In the genomic region with DNA sequence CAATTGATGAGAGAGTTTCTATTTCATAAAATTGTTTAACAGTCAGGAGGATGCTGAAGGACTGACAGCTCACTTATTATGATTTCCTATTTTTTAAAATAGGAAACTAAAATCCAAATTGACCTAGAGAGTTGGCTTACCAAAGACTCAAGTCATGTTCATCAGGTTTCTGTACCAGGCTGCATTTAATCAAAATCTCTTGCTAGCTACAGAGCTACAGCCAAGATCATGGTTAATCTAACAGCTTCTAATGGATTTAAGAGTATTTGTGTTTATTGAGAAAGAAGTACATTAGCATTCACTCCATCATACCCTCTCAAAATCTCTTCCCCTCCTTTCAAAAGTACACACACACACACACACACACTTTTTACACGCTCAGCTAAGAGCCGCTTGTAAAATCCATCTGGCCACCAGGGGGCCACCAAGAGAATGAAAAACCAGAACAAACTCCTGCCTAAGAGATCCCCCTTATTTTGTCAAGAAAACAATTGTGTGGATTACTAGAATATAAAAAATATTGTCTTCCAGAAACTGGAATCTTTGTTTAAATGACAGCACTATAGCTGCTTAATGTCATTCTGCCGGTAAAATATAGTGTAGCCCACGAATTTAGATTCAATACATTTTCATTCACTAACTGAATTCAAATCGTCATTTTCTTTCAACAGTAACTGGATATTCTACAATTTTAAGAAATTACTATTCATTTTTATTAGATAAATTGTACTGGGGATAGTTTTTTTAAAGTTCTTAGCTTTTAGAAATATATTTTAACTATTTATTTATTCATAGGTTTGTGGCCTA, we compare ENCODE assay signal across 8 cellular contexts.
DNase-seq lines count a peak whose midpoint lies in the region; ATAC-seq, FAIRE-seq and TF ChIP-seq lines count a peak whose summit lies in the region.

No MANE protein-coding gene starts in this region.

- 40 to 44% methylated on average over 5 of the region's 5 CpGs for WGBS in pancreas, 2 donors
- 39 to 40% methylated on average over 5 of the region's 5 CpGs for WGBS in tibial nerve, 2 donors

- intact Hi-C loops in pancreas (cut with DNase I) = no loop called here

- DNase-seq in AG09319 (ENCODE audit: extremely low read depth, low read depth) (peak; percentile 16), SHP77 treated with DMSO at 0.1 percent for 48 hours (lab: John Stamatoyannopoulos, UW) (peak; percentile 41), germinal center (ENCODE audit: low spot score) (peak; percentile 35), pancreas (peak; percentile 35 to 83 (median 51)), tibial nerve (ENCODE audit: low spot score in 2 of 2) (peak; percentile 83 to 96)
- DNase-seq in activated naive CD4-positive, alpha-beta T cell (lab: John Stamatoyannopoulos, UW) = peak; percentile 24 to 70 (median 62)

- no peaks in the 10 kb centered on the region for H3K36me3 ChIP-seq in pancreas
- no peaks in the 10 kb centered on the region for H3K36me3 ChIP-seq in tibial nerve

- H3K27ac ChIP-seq in pancreas (no peak overlapping the region), tibial nerve (peak overlapping the region in 1 of 4 donors; percentile 29)

- H3K27me3 ChIP-seq in pancreas (no peaks in the 10 kb centered on the region), tibial nerve (no peaks in the 10 kb centered on the region)

- H3K4me3 ChIP-seq in pancreas = no peak overlapping the region
- H3K4me3 ChIP-seq in tibial nerve = no peak overlapping the region

- peak; percentile 75 for TF ChIP-seq CTCF in AG09319 (IDR thresholded peaks at IDR 0.05; ENCODE audit: low read depth, low read length)
- TF ChIP-seq CTCF in pancreas (IDR thresholded peaks at IDR 0.05) = peak; percentile 46 to 64 (median 63)
- TF ChIP-seq CTCF in tibial nerve (IDR thresholded peaks at IDR 0.05) = peak; percentile 66 to 81 (median 79)

- H3K9me3 ChIP-seq in pancreas = no peaks in the 10 kb centered on the region
- peaks cover 0 to 23% (median 0%) of the 10 kb centered on the region in 4 donors for H3K9me3 ChIP-seq in tibial nerve

- peak; percentile 26 for FAIRE-seq in pancreas (lab: Jason Lieb, UNC)

- H3K4me1 ChIP-seq in pancreas = peaks cover 0 to 3% (median 0%) of the 10 kb centered on the region in 3 donors
- no peaks in the 10 kb centered on the region for H3K4me1 ChIP-seq in tibial nerve

- TF ChIP-seq EP300 in tibial nerve (IDR thresholded peaks at IDR 0.05) = peak in 1 of 2 donors; percentile 38

- no peak for TF ChIP-seq POLR2A in tibial nerve (IDR thresholded peaks at IDR 0.05)

- ATAC-seq in GM18858 (IDR thresholded peaks at IDR 0.05; ENCODE audit: unreplicated experiment) (peak; percentile 71), HG03460 (IDR thresholded peaks at IDR 0.05; ENCODE audit: unreplicated experiment) (peak; percentile 68), pancreas (peak; percentile 56 to 87 (median 86))

Comparison
In these comparisons a context has a peak if more than half of its experiments do, and no peak if none do; other contexts are left out.
1. DNase-seq: peak in every context shown above with its lines; median percentile 90 in tibial nerve; 62 in activated naive CD4-positive, alpha-beta T cell; 51 in pancreas; 41 in SHP77 treated with DMSO at 0.1 percent for 48 hours; 35 in germinal center; 16 in AG09319.